ENCODE assay signal across 28 cellular contexts in the genomic region with DNA sequence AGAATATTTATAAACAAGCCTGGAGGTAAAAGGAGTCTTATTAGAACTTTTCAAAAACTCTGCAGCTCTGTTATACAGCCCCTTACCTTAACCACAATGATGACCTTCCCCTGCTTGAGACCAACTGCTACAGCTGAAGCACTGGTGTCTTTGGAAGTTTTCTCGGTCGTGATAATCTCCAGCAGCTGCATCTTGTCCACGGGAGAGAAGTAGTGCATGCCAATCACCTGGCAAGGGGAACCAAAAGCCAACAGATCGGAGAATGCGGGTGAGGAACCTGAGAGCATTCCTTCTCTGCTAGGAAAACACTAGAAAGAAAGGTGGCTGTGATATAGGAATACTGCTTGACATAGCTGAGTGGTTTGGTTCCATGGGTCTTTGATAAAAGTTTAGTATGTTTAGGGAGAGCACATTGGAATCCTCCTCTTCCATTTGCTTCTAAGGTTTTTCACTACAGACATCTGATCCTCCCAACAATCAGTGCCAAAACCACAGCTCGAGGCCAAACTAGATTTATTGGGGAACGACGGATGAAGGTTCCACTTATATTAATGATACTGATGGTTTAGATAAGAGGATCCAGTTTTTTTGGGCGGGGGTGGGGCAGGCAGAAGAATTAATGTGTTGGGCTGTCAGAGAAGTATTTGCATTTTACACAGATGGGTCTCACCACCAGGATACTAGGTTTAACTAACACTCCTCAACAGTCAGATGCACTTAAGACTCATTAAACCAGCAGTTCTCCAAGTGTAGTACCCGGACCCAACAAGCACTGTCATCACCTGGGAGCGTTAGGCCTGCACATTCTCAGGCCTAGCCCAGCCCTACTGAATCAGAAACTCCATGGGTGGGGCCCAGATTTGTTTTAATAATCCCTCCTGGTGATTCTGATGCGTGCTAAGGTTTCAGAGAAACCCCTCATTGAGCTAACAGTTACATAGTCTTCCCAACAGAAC. TPM values are rescaled to one million over a fixed set of nuclear protein-coding genes. Genes with fewer than 3 reads are reported as not detected.
DNase-seq lines count a peak whose midpoint lies in the region; ATAC-seq and TF ChIP-seq lines count a peak whose summit lies in the region.
"Had no signal": no experiment of that assay in that cellular context is flagged by ENCODE, and none has a peak within 500 bp of the region (broad histone marks: within the 10 kb centered on the region; RNA-seq: fewer than 3 reads in every experiment).

No MANE protein-coding gene starts in this region.

- intact Hi-C loops in Right ventricle myocardium superior (cut with DNase I): no loop called here

- no peaks in the 10 kb centered on the region for H3K27me3 ChIP-seq in cardiac muscle cell
- H3K27me3 ChIP-seq: BE2C, esophagus muscularis mucosa, right atrium auricular region, thyroid gland, uterus had no signal

- DNase-seq in cardiac muscle cell (ENCODE audit: low read depth in 1 of 2, low spot score in 1 of 2) (peak in 1 of 2 donors; percentile 68), Right ventricle myocardium superior (no peak), SK-N-MC (ENCODE audit: low read depth, low spot score) (peak; percentile 45), left kidney (ENCODE audit: low read depth, low spot score) (peak; percentile 64), cerebellar cortex (ENCODE audit: low spot score) (no peak)
- DNase-seq in stimulated activated effector memory CD8-positive, alpha-beta T cell treated with anti-CD3 and anti-CD28 coated beads, Interleukin-12 subunit alpha, Interleukin-12 subunit beta, amount 100 ng/mL, for 72 hours (ENCODE audit: low spot score in 2 of 2): no peak
- no peak for DNase-seq in stimulated activated naive B cell treated with anti-CD40 and anti-IgM and Interleukin-4, amounts not matched to agents 10 μg/mL and 1 μg/mL and 100 μg/mL, for 72 hours
- DNase-seq: ACHN; activated CD4-positive, alpha-beta T cell treated with anti-CD3 and anti-CD28 coated beads for 1 hour; activated CD8-positive, alpha-beta T cell treated with anti-CD3 and anti-CD28 coated beads, Interleukin-2, amount 10 ng/mL, durations not matched to agents 7 days and 5 days; activated naive CD8-positive, alpha-beta T cell treated with anti-CD3 and anti-CD28 coated beads, Interleukin-2, amount 50 U/mL, for 24 hours; BE2C; cerebellar nuclear complex; dermis blood vessel endothelial cell; H9; midbrain; NCI-H1417 treated with DMSO at 0.1 percent for 48 hours; NCI-H2081; NCI-H226; NCI-H69; nephron progenitor cell; PC-3; stimulated activated CD4-positive, alpha-beta T cell treated with anti-CD3 and anti-CD28 coated beads, Interleukin-1b, Interleukin-23, amount 100 ng/mL, for 48 hours; thyroid gland; uterus had no signal

- H3K27ac ChIP-seq in cardiac muscle cell: peak overlapping the region; percentile 13
- H3K27ac ChIP-seq in SK-N-MC: no peak overlapping the region
- H3K27ac ChIP-seq: esophagus muscularis mucosa, right atrium auricular region, thyroid gland, uterus had no signal

- H3K36me3 Mint-ChIP-seq in stimulated activated effector memory CD8-positive, alpha-beta T cell treated with anti-CD3 and anti-CD28 coated beads, Interleukin-12 subunit alpha, Interleukin-12 subunit beta, amount 100 ng/mL, for 72 hours: peaks cover 90% of the 10 kb centered on the region
- H3K36me3 Mint-ChIP-seq in stimulated activated naive B cell treated with anti-CD40 and anti-IgM and Interleukin-4, amounts not matched to agents 10 μg/mL and 1 μg/mL and 100 μg/mL, for 72 hours: peaks cover 67 to 79% of the 10 kb centered on the region in 2 donors

- H3K36me3 ChIP-seq in cardiac muscle cell (peaks cover 35% of the 10 kb centered on the region), SK-N-MC (ENCODE audit: insufficient read depth, low read length) (peaks cover 74% of the 10 kb centered on the region)
- H3K36me3 ChIP-seq: uterus had no signal

- no peaks in the 10 kb centered on the region for H3K9me3 Mint-ChIP-seq in stimulated activated effector memory CD8-positive, alpha-beta T cell treated with anti-CD3 and anti-CD28 coated beads, Interleukin-12 subunit alpha, Interleukin-12 subunit beta, amount 100 ng/mL, for 72 hours
- H3K9me3 Mint-ChIP-seq in stimulated activated naive B cell treated with anti-CD40 and anti-IgM and Interleukin-4, amounts not matched to agents 10 μg/mL and 1 μg/mL and 100 μg/mL, for 72 hours: peaks cover 10 to 14% of the 10 kb centered on the region in 2 donors
- H3K9me3 Mint-ChIP-seq: activated naive CD8-positive, alpha-beta T cell treated with anti-CD3 and anti-CD28 coated beads, Interleukin-2, amount 50 U/mL, for 24 hours; H9; nephron progenitor cell; T-helper 2 cell treated with Interferon-gamma antibody and Interleukin-4, amounts not matched to agents 5 μg/mL and 100 μg/mL, for 36 hours had no signal

- no peaks in the 10 kb centered on the region for H3K9me3 ChIP-seq in cardiac muscle cell (ENCODE audit: low read depth)
- H3K9me3 ChIP-seq in SK-N-MC (ENCODE audit: low read depth, low read length): no peaks in the 10 kb centered on the region
- H3K9me3 ChIP-seq: BE2C, esophagus muscularis mucosa, right atrium auricular region, thyroid gland, uterus had no signal

- H3K4me3 ChIP-seq in cardiac muscle cell (no peak overlapping the region), SK-N-MC (no peak overlapping the region)
- H3K4me3 ChIP-seq: esophagus muscularis mucosa, right atrium auricular region, thyroid gland, uterus had no signal

- TF ChIP-seq CTCF in cardiac muscle cell (IDR thresholded peaks at IDR 0.05; ENCODE audit: low read depth, low read length): no peak

- ATAC-seq in Right ventricle myocardium superior (ENCODE audit: poor library complexity): no peak
- no peak for ATAC-seq in stimulated activated effector memory CD8-positive, alpha-beta T cell treated with anti-CD3 and anti-CD28 coated beads, Interleukin-12 subunit alpha, Interleukin-12 subunit beta, amount 100 ng/mL, for 72 hours
- no peak for ATAC-seq in stimulated activated naive B cell treated with anti-CD40 and anti-IgM and Interleukin-4, amounts not matched to agents 10 μg/mL and 1 μg/mL and 100 μg/mL, for 72 hours (replicated peaks)
- ATAC-seq: activated CD8-positive, alpha-beta T cell treated with anti-CD3 and anti-CD28 coated beads, Interleukin-2, amount 10 ng/mL, durations not matched to agents 7 days and 5 days; activated naive CD8-positive, alpha-beta T cell treated with anti-CD3 and anti-CD28 coated beads, Interleukin-2, amount 50 U/mL, for 24 hours; PC-3 had no signal

- peak overlapping the region; percentile 80 for H3K27ac Mint-ChIP-seq in stimulated activated effector memory CD8-positive, alpha-beta T cell treated with anti-CD3 and anti-CD28 coated beads, Interleukin-12 subunit alpha, Interleukin-12 subunit beta, amount 100 ng/mL, for 72 hours
- no peak overlapping the region for H3K27ac Mint-ChIP-seq in stimulated activated naive B cell treated with anti-CD40 and anti-IgM and Interleukin-4, amounts not matched to agents 10 μg/mL and 1 μg/mL and 100 μg/mL, for 72 hours
- H3K27ac Mint-ChIP-seq: activated CD8-positive, alpha-beta T cell treated with anti-CD3 and anti-CD28 coated beads, Interleukin-2, amount 10 ng/mL, durations not matched to agents 7 days and 5 days; H9; nephron progenitor cell; T-helper 2 cell treated with Interferon-gamma antibody and Interleukin-4, amounts not matched to agents 5 μg/mL and 100 μg/mL, for 36 hours had no signal

- no peaks in the 10 kb centered on the region for H3K27me3 Mint-ChIP-seq in stimulated activated naive B cell treated with anti-CD40 and anti-IgM and Interleukin-4, amounts not matched to agents 10 μg/mL and 1 μg/mL and 100 μg/mL, for 72 hours
- H3K27me3 Mint-ChIP-seq: activated naive CD8-positive, alpha-beta T cell treated with anti-CD3 and anti-CD28 coated beads, Interleukin-2, amount 50 U/mL, for 24 hours had no signal

- no peak overlapping the region for H3K4me3 Mint-ChIP-seq in stimulated activated effector memory CD8-positive, alpha-beta T cell treated with anti-CD3 and anti-CD28 coated beads, Interleukin-12 subunit alpha, Interleukin-12 subunit beta, amount 100 ng/mL, for 72 hours
- no peak overlapping the region for H3K4me3 Mint-ChIP-seq in stimulated activated naive B cell treated with anti-CD40 and anti-IgM and Interleukin-4, amounts not matched to agents 10 μg/mL and 1 μg/mL and 100 μg/mL, for 72 hours
- H3K4me3 Mint-ChIP-seq: activated CD8-positive, alpha-beta T cell treated with anti-CD3 and anti-CD28 coated beads, Interleukin-2, amount 10 ng/mL, durations not matched to agents 7 days and 5 days; activated naive CD8-positive, alpha-beta T cell treated with anti-CD3 and anti-CD28 coated beads, Interleukin-2, amount 50 U/mL, for 24 hours; H9; nephron progenitor cell; T-helper 2 cell treated with Interferon-gamma antibody and Interleukin-4, amounts not matched to agents 5 μg/mL and 100 μg/mL, for 36 hours had no signal

- peaks cover 8% of the 10 kb centered on the region for H3K4me1 ChIP-seq in cardiac muscle cell (ENCODE audit: low read depth)
- H3K4me1 ChIP-seq: BE2C, thyroid gland, uterus had no signal

- H3K9ac ChIP-seq in SK-N-MC (ENCODE audit: insufficient read length): no peak overlapping the region

- peaks cover 5% of the 10 kb centered on the region for H3K4me1 Mint-ChIP-seq in stimulated activated effector memory CD8-positive, alpha-beta T cell treated with anti-CD3 and anti-CD28 coated beads, Interleukin-12 subunit alpha, Interleukin-12 subunit beta, amount 100 ng/mL, for 72 hours
- peaks cover 7 to 12% of the 10 kb centered on the region in 2 donors for H3K4me1 Mint-ChIP-seq in stimulated activated naive B cell treated with anti-CD40 and anti-IgM and Interleukin-4, amounts not matched to agents 10 μg/mL and 1 μg/mL and 100 μg/mL, for 72 hours

RNA-seq across cellular contexts. Expression of gene GAREM2, which starts 22.4 kb away (rescaled TPM):
- total RNA-seq in cardiac muscle cell: 1.2 and 1.6 TPM in 2 replicates
- 0.84 and 2.8 TPM in 2 replicates for polyA plus RNA-seq in cardiac muscle cell
- total RNA-seq in Right ventricle myocardium superior: 1.3 TPM

RNA-seq across cellular contexts. Expression of gene HADHA, which starts 49.1 kb away (rescaled TPM):
- total RNA-seq in cardiac muscle cell: 149 and 154 TPM in 2 replicates
- polyA plus RNA-seq in cardiac muscle cell: 197 and 223 TPM in 2 replicates
- total RNA-seq in Right ventricle myocardium superior: 766 TPM

RNA-seq across cellular contexts. Expression of gene HADHB, which starts 49.5 kb away (rescaled TPM):
- 108 and 118 TPM in 2 replicates for total RNA-seq in cardiac muscle cell
- 189 and 229 TPM in 2 replicates for polyA plus RNA-seq in cardiac muscle cell
- total RNA-seq in Right ventricle myocardium superior: 1,664 TPM

Comparison
In these comparisons a context has a peak if more than half of its experiments do, and no peak if none do; other contexts are left out.
1. RNA of gene HADHB, which starts 49.5 kb away (total RNA-seq): 1,664 TPM in Right ventricle myocardium superior (single experiment); 108 to 118 TPM in cardiac muscle cell; every median in the first group is over 10 times any median in the second.
2. DNase-seq: peak in SK-N-MC (single experiment) and left kidney (single experiment); none in Right ventricle myocardium superior (single experiment), stimulated activated effector memory CD8-positive, alpha-beta T cell treated with anti-CD3 and anti-CD28 coated beads, Interleukin-12 subunit alpha, Interleukin-12 subunit beta, amount 100 ng/mL, for 72 hours (0 of 2), cerebellar cortex (single experiment) and stimulated activated naive B cell treated with anti-CD40 and anti-IgM and Interleukin-4, amounts not matched to agents 10 μg/mL and 1 μg/mL and 100 μg/mL, for 72 hours (single experiment).